Comparison of ENCODE assay signal across 8 cellular contexts in the genomic region with DNA sequence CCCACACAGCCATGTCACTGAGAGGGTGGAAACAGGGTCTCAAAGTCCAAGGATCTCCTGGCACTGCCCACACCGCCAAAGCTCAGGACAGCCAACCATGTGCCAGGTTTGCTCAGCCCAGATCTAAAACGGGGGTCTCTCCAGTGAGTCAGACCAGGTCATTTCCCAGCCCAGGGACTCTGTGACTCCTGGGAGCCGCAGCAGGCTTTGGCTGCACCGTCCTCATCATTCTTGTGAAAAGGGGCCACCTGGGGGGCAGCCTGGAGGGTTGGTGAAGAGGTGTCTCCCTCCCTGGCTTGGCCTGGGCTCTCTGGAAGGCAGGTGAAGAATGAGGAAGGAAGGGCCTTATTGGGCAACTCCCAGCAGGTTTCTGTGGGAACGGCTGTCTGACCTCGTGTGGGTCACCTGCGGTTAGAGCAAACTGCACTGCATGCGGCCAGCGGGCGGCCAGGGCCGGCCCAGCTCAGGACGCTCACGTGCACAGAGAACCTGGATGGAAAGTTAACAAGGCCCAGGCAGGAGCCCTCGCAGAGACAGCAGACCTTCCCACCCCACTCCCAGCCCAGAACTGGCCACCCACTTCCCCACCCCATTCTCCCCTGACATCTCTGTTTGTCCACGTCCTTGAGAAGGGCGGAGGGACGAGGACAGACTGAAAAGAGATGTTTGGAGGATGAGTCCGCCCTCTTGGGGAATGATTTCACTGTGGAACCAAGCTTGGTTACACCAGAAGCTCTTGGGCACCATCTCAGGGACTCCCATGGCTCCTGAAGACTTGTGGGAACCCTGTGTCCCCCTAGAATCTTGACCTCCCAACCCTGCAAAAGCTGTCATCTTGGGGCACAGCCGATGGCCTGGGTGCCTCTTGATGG. TPM values are rescaled to one million over a fixed set of nuclear protein-coding genes. Genes with fewer than 3 reads are reported as not detected.
DNase-seq lines count a peak whose midpoint lies in the region; ATAC-seq and TF ChIP-seq lines count a peak whose summit lies in the region.

No MANE protein-coding gene starts in this region.

- intact Hi-C loops in esophagus muscularis mucosa (cut with DNase I) = no loop called here

- peak overlapping the region in 4 of 10 experiments; percentile 18 to 42 (median 26); a peak in 4 of 20 replicates for H3K4me3 ChIP-seq in BLaER1 treated with 17β-estradiol and CSF1 and Interleukin-3, amounts not matched to agents 10 nM and 100 nM
- H3K4me3 ChIP-seq in choroid plexus epithelial cell (ENCODE audit: low read depth, low read length) = no peak overlapping the region
- no peak overlapping the region for H3K4me3 ChIP-seq in esophagus muscularis mucosa

- 87% methylated on average over 18 of the region's 19 CpGs for WGBS in esophagus muscularis mucosa

- no peaks in the 10 kb centered on the region for H3K9me3 ChIP-seq in BLaER1 treated with 17β-estradiol and CSF1 and Interleukin-3, amounts not matched to agents 10 nM and 100 nM (replicated peaks in 1 of 11)
- no peaks in the 10 kb centered on the region for H3K9me3 ChIP-seq in esophagus muscularis mucosa

- peak; percentile 94 for DNase-seq in NCI-H146 (lab: John Stamatoyannopoulos, UW)
- DNase-seq in choroid plexus epithelial cell (ENCODE audit: low read depth) = peak; percentile 95
- no peak for DNase-seq in memory B cell (ENCODE audit: low spot score in 2 of 2)
- DNase-seq in DMS 273 (lab: John Stamatoyannopoulos, UW; ENCODE audit: unreplicated experiment) = no peak
- DNase-seq in stimulated activated CD4-positive, alpha-beta T cell treated with anti-CD3 and anti-CD28 coated beads, Interleukin-2, amount 100 ng/mL, for 48 hours = no peak
- DNase-seq in NCI-H2107 treated with DMSO at 0.1 percent for 48 hours (lab: John Stamatoyannopoulos, UW; ENCODE audit: unreplicated experiment) = no peak
- no peak for DNase-seq in esophagus muscularis mucosa (ENCODE audit: extremely low spot score)

- H3K4me1 Mint-ChIP-seq in memory B cell = peaks cover 32% of the 10 kb centered on the region

- no peaks in the 10 kb centered on the region for H3K36me3 ChIP-seq in BLaER1 treated with 17β-estradiol and CSF1 and Interleukin-3, amounts not matched to agents 10 nM and 100 nM
- no peaks in the 10 kb centered on the region for H3K36me3 ChIP-seq in esophagus muscularis mucosa

- H3K4me2 ChIP-seq in BLaER1 treated with 17β-estradiol and CSF1 and Interleukin-3, amounts not matched to agents 10 nM and 100 nM = peak overlapping the region; percentile 68 to 95 (median 88)

- peak overlapping the region; percentile 76 to 91 (median 85) for H3K27ac ChIP-seq in BLaER1 treated with 17β-estradiol and CSF1 and Interleukin-3, amounts not matched to agents 10 nM and 100 nM
- no peak overlapping the region for H3K27ac ChIP-seq in esophagus muscularis mucosa (replicated peaks in 1 of 4)

- ATAC-seq in memory B cell (ENCODE audit: low read depth) = no peak

- peak overlapping the region in 10 of 11 experiments; percentile 47 to 79 (median 66); a peak in 17 of 22 replicates for H3K9ac ChIP-seq in BLaER1 treated with 17β-estradiol and CSF1 and Interleukin-3, amounts not matched to agents 10 nM and 100 nM

- H3K27ac Mint-ChIP-seq in memory B cell = peak overlapping the region; percentile 92

- no peaks in the 10 kb centered on the region for H4K20me1 ChIP-seq in BLaER1 treated with 17β-estradiol and CSF1 and Interleukin-3, amounts not matched to agents 10 nM and 100 nM

- no peaks in the 10 kb centered on the region for H3K9me3 Mint-ChIP-seq in memory B cell

- H3K4me1 ChIP-seq in BLaER1 treated with 17β-estradiol and CSF1 and Interleukin-3, amounts not matched to agents 10 nM and 100 nM = peaks cover 78 to 98% (median 93%) of the 10 kb centered on the region in 10 experiments
- peaks cover 0 to 8% (median 0%) of the 10 kb centered on the region in 4 donors for H3K4me1 ChIP-seq in esophagus muscularis mucosa

- TF ChIP-seq EP300 in esophagus muscularis mucosa (IDR thresholded peaks at IDR 0.05) = no peak

- no peaks in the 10 kb centered on the region for H3K36me3 Mint-ChIP-seq in memory B cell

- H3K27me3 Mint-ChIP-seq in memory B cell = peaks cover 1% of the 10 kb centered on the region

- TF ChIP-seq CTCF in choroid plexus epithelial cell (conservative IDR thresholded peaks at IDR 0.05; ENCODE audit: low read depth, low read length) (no peak), esophagus muscularis mucosa (IDR thresholded peaks at IDR 0.05) (no peak)

- TF ChIP-seq POLR2A in esophagus muscularis mucosa (IDR thresholded peaks at IDR 0.05; ENCODE audit: low read depth) = no peak

- H3K27me3 ChIP-seq in BLaER1 treated with 17β-estradiol and CSF1 and Interleukin-3, amounts not matched to agents 10 nM and 100 nM = no peaks in the 10 kb centered on the region
- H3K27me3 ChIP-seq in esophagus muscularis mucosa = peaks cover 0 to 3% (median 0%) of the 10 kb centered on the region in 4 donors

- H3K4me3 Mint-ChIP-seq in memory B cell = no peak overlapping the region

RNA-seq across cellular contexts. Expression of gene LITAF, which starts 25.6 kb away (rescaled TPM):
- total RNA-seq in esophagus muscularis mucosa = 10 to 100 TPM; 28.7 to 88.3 (median 36.8) TPM

RNA-seq across cellular contexts. Expression of gene SNN, which starts 55.9 kb away (rescaled TPM):
- total RNA-seq in esophagus muscularis mucosa = 10 to 100 TPM; 30.7 to 66.9 (median 33.6) TPM

Comparison
In these comparisons a context has a peak if more than half of its experiments do, and no peak if none do; other contexts are left out.
1. H3K27ac ChIP-seq: peak in BLaER1 treated with 17β-estradiol and CSF1 and Interleukin-3, amounts not matched to agents 10 nM and 100 nM (11 of 11); none in esophagus muscularis mucosa (0 of 4).
2. DNase-seq: peak in NCI-H146 (single experiment) and choroid plexus epithelial cell (single experiment); none in memory B cell (0 of 2), DMS 273 (single experiment), stimulated activated CD4-positive, alpha-beta T cell treated with anti-CD3 and anti-CD28 coated beads, Interleukin-2, amount 100 ng/mL, for 48 hours (0 of 2), NCI-H2107 treated with DMSO at 0.1 percent for 48 hours (single experiment) and esophagus muscularis mucosa (single experiment).